In the genomic region with DNA sequence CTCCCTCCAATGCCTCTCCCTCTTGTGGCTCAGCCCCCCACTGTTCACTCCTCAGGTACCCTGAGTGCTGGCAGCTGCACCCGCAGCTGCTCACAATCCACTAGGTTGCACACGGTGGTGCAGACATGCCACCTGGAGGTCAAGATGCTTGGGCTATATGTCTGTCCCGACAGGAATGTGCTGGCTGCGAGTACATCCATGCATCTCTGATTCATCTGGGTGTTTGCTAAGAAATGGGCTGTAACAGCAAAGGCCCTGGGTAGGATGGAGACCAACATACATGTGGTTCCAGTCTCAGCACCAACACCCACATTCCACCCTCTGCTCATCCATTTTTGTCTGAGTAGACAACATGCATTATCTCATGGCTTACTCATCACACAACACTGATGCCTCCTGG, we compare ENCODE assay signal across 13 cellular contexts. TPM values are rescaled to one million over a fixed set of nuclear protein-coding genes. Genes with fewer than 3 reads are reported as not detected.
DNase-seq lines count a peak whose midpoint lies in the region; ATAC-seq and TF ChIP-seq lines count a peak whose summit lies in the region.
"Had no signal": no experiment of that assay in that cellular context is flagged by ENCODE, and none has a peak within 500 bp of the region (broad histone marks: within the 10 kb centered on the region; RNA-seq: fewer than 3 reads in every experiment).

No MANE protein-coding gene starts in this region.

- no peak overlapping the region for H2BK5ac ChIP-seq in IMR-90 (ENCODE audit: low read depth, low read length, poor library complexity, severe bottlenecking)

- no peaks in the 10 kb centered on the region for H3K4me1 Mint-ChIP-seq in activated CD8-positive, alpha-beta T cell treated with anti-CD3 and anti-CD28 coated beads, Interleukin-2, amount 10 ng/mL, durations not matched to agents 7 days and 5 days (ENCODE audit: low read depth)
- no peaks in the 10 kb centered on the region for H3K4me1 Mint-ChIP-seq in activated CD8-positive, alpha-beta T cell treated with anti-CD3 and anti-CD28 coated beads for 36 hours (ENCODE audit: low read depth)
- H3K4me1 Mint-ChIP-seq in endodermal cell: no peaks in the 10 kb centered on the region
- H3K4me1 Mint-ChIP-seq: CD4-positive, CD25-positive, alpha-beta regulatory T cell had no signal

- CTCF ChIA-PET in activated CD8-positive, alpha-beta T cell treated with anti-CD3 and anti-CD28 coated beads, Interleukin-2, amount 10 ng/mL, durations not matched to agents 7 days and 5 days (lab: Charles Lee): no interaction called here
- CTCF ChIA-PET in activated CD8-positive, alpha-beta T cell treated with anti-CD3 and anti-CD28 coated beads for 36 hours (lab: Charles Lee): interaction anchor here (1.3 kb wide), 1 partner anchor 12 kb away, joined by 6 read pairs; no protein-coding TSS in a partner anchor
- CTCF ChIA-PET in IMR-90 (lab: Yijun Ruan, JAX): no interaction called here

- H3K4me2 ChIP-seq in IMR-90 (ENCODE audit: low read depth, low read length): no peak overlapping the region

- in situ Hi-C loops in IMR-90 (cut with MboI; ENCODE audit: low sequenced_read_pairs): no loop called here

- no peaks in the 10 kb centered on the region for H3K27me3 Mint-ChIP-seq in activated CD8-positive, alpha-beta T cell treated with anti-CD3 and anti-CD28 coated beads, Interleukin-2, amount 10 ng/mL, durations not matched to agents 7 days and 5 days (ENCODE audit: low read depth)
- no peaks in the 10 kb centered on the region for H3K27me3 Mint-ChIP-seq in activated CD8-positive, alpha-beta T cell treated with anti-CD3 and anti-CD28 coated beads for 36 hours
- peaks cover 4% of the 10 kb centered on the region for H3K27me3 Mint-ChIP-seq in endodermal cell (ENCODE audit: insufficient read depth)

- H3K4me3 ChIP-seq in IMR-90 (ENCODE audit: insufficient read depth, low read depth, low read length) (no peak overlapping the region), endodermal cell (ENCODE audit: low read length) (no peak overlapping the region)
- H3K4me3 ChIP-seq: GM12878, HAP-1 had no signal

- H3K9me1 ChIP-seq in IMR-90 (ENCODE audit: insufficient read depth, low read length): no peaks in the 10 kb centered on the region; the same call in 1 of the 2 replicates

- TF ChIP-seq POLR2A in IMR-90 (IDR thresholded peaks at IDR 0.05; ENCODE audit: low read depth, low read length): no peak

- H3K56ac ChIP-seq in IMR-90 (ENCODE audit: extremely low read depth, insufficient read depth, low read length): no peak overlapping the region

- no peak overlapping the region for H2AK5ac ChIP-seq in IMR-90 (ENCODE audit: low read depth, low read length)

- H2BK20ac ChIP-seq in IMR-90 (ENCODE audit: low read depth, low read length): no peak overlapping the region

- H3K4me1 ChIP-seq in IMR-90 (ENCODE audit: control insufficient read depth, insufficient read depth, low read length) (no peaks in the 10 kb centered on the region), endodermal cell (ENCODE audit: control insufficient read depth, insufficient read depth, low read length) (no peaks in the 10 kb centered on the region)
- H3K4me1 ChIP-seq: HAP-1 had no signal

- H3K27ac ChIP-seq in IMR-90 (ENCODE audit: insufficient read depth, low read length) (no peak overlapping the region), endodermal cell (ENCODE audit: low read depth, low read length) (no peak overlapping the region)
- H3K27ac ChIP-seq: 22Rv1 had no signal

- H3K4me3 Mint-ChIP-seq in activated CD8-positive, alpha-beta T cell treated with anti-CD3 and anti-CD28 coated beads, Interleukin-2, amount 10 ng/mL, durations not matched to agents 7 days and 5 days: no peak overlapping the region
- no peak overlapping the region for H3K4me3 Mint-ChIP-seq in activated CD8-positive, alpha-beta T cell treated with anti-CD3 and anti-CD28 coated beads for 36 hours
- no peak overlapping the region for H3K4me3 Mint-ChIP-seq in endodermal cell
- H3K4me3 Mint-ChIP-seq: CD4-positive, CD25-positive, alpha-beta regulatory T cell; HFFc6 had no signal

- H2BK120ac ChIP-seq in IMR-90 (ENCODE audit: low read depth, low read length): no peak overlapping the region

- peaks cover 20% of the 10 kb centered on the region for H3K9me3 Mint-ChIP-seq in activated CD8-positive, alpha-beta T cell treated with anti-CD3 and anti-CD28 coated beads, Interleukin-2, amount 10 ng/mL, durations not matched to agents 7 days and 5 days (ENCODE audit: insufficient read depth)
- peaks cover 29% of the 10 kb centered on the region for H3K9me3 Mint-ChIP-seq in activated CD8-positive, alpha-beta T cell treated with anti-CD3 and anti-CD28 coated beads for 36 hours
- peaks cover 90% of the 10 kb centered on the region for H3K9me3 Mint-ChIP-seq in endodermal cell

- H2AK9ac ChIP-seq in IMR-90 (replicated peaks; ENCODE audit: low read depth, low read length, poor library complexity): peak overlapping the region; percentile 42

- BruUV-seq in IMR-90 (replicated peaks; lab: Mats Ljungman, UMichigan): no TSS peak

- H4K8ac ChIP-seq in IMR-90 (ENCODE audit: low read depth in 2 of 2, low read length in 2 of 2): no peak overlapping the region

- no peak for TF ChIP-seq RAD21 in IMR-90 (IDR thresholded peaks at IDR 0.05; ENCODE audit: low read length)

- intact Hi-C loops in activated CD8-positive, alpha-beta T cell treated with anti-CD3 and anti-CD28 coated beads for 36 hours (cut with micrococcal nuclease): no loop called here
- intact Hi-C loops in IMR-90 (cut with micrococcal nuclease): no loop called here
- intact Hi-C loops in sciatic nerve (cut with DNase I): no loop called here

- no peak overlapping the region for H3K14ac ChIP-seq in IMR-90 (replicated peaks; ENCODE audit: low read depth, low read length)

- H4K20me1 ChIP-seq in IMR-90 (ENCODE audit: insufficient read depth, low read length): no peaks in the 10 kb centered on the region

- ATAC-seq in activated CD8-positive, alpha-beta T cell treated with anti-CD3 and anti-CD28 coated beads, Interleukin-2, amount 10 ng/mL, durations not matched to agents 7 days and 5 days: no peak
- no peak for ATAC-seq in activated CD8-positive, alpha-beta T cell treated with anti-CD3 and anti-CD28 coated beads for 36 hours
- ATAC-seq in IMR-90 (ENCODE audit: low read depth): no peak
- no peak for ATAC-seq in sciatic nerve
- ATAC-seq: GM12878 had no signal

- peak; percentile 7 for DNase-seq in activated CD8-positive, alpha-beta T cell treated with anti-CD3 and anti-CD28 coated beads, Interleukin-2, amount 10 ng/mL, durations not matched to agents 7 days and 5 days
- DNase-seq in activated CD8-positive, alpha-beta T cell treated with anti-CD3 and anti-CD28 coated beads for 36 hours: no peak
- DNase-seq in IMR-90 (no peak), endodermal cell (peak; percentile 19), sciatic nerve (ENCODE audit: low spot score) (peak; percentile 42), hypothalamus (lab: John Stamatoyannopoulos, UW) (no peak), GF-D8 (lab: John Stamatoyannopoulos, UW) (no peak), DMS114 treated with DMSO at 0.1 percent for 48 hours (lab: John Stamatoyannopoulos, UW; ENCODE audit: unreplicated experiment) (no peak)
- DNase-seq: CD4-positive, CD25-positive, alpha-beta regulatory T cell; HFFc6 had no signal

- H3K23ac ChIP-seq in IMR-90 (ENCODE audit: low read depth, low read length): no peak overlapping the region

- POLR2A ChIA-PET in activated CD8-positive, alpha-beta T cell treated with anti-CD3 and anti-CD28 coated beads, Interleukin-2, amount 10 ng/mL, durations not matched to agents 7 days and 5 days (lab: Charles Lee): no interaction called here
- POLR2A ChIA-PET in activated CD8-positive, alpha-beta T cell treated with anti-CD3 and anti-CD28 coated beads for 36 hours (lab: Charles Lee): no interaction called here
- POLR2A ChIA-PET in IMR-90 (lab: Charles Lee; ENCODE audit: unreplicated experiment): no interaction called here

- H4K5ac ChIP-seq in IMR-90 (ENCODE audit: low read depth, low read length): no peak overlapping the region

- H4K91ac ChIP-seq in IMR-90 (ENCODE audit: insufficient read depth, low read depth, low read length): no peak overlapping the region

- H3K18ac ChIP-seq in IMR-90 (ENCODE audit: low read depth, low read length): no peak overlapping the region

- H3K9me3 ChIP-seq in IMR-90 (ENCODE audit: control insufficient read depth, insufficient read depth, low read length): peaks cover 21% of the 10 kb centered on the region
- peaks cover 49% of the 10 kb centered on the region for H3K9me3 ChIP-seq in endodermal cell (ENCODE audit: control insufficient read depth, low read length)

- no peak overlapping the region for H3K4ac ChIP-seq in IMR-90 (ENCODE audit: low read depth, low read length)

- H3K36me3 ChIP-seq in IMR-90 (ENCODE audit: control insufficient read depth, insufficient read depth, low read length) (peaks cover 15% of the 10 kb centered on the region; the same call in 1 of the 2 replicates), endodermal cell (ENCODE audit: control insufficient read depth, insufficient read depth, low read length) (peaks cover 9% of the 10 kb centered on the region)

- no peak for TF ChIP-seq CTCF in activated CD8-positive, alpha-beta T cell treated with anti-CD3 and anti-CD28 coated beads for 36 hours (IDR thresholded peaks at IDR 0.05)
- no peak for TF ChIP-seq CTCF in IMR-90 (conservative IDR thresholded peaks at IDR 0.05; ENCODE audit: low read depth, low read length)
- TF ChIP-seq CTCF in endodermal cell (conservative IDR thresholded peaks at IDR 0.05): no peak

- no peak overlapping the region for H3K27ac Mint-ChIP-seq in activated CD8-positive, alpha-beta T cell treated with anti-CD3 and anti-CD28 coated beads, Interleukin-2, amount 10 ng/mL, durations not matched to agents 7 days and 5 days
- H3K27ac Mint-ChIP-seq in activated CD8-positive, alpha-beta T cell treated with anti-CD3 and anti-CD28 coated beads for 36 hours: no peak overlapping the region
- H3K27ac Mint-ChIP-seq in endodermal cell: no peak overlapping the region
- H3K27ac Mint-ChIP-seq: HFFc6 had no signal

- H3K9ac ChIP-seq in IMR-90 (ENCODE audit: low read depth, low read length) (no peak overlapping the region), endodermal cell (ENCODE audit: extremely low read depth, low read length, poor library complexity, severe bottlenecking) (no peak overlapping the region)

- no peaks in the 10 kb centered on the region for H3K27me3 ChIP-seq in IMR-90 (ENCODE audit: control insufficient read depth, insufficient read depth, low read length)
- no peaks in the 10 kb centered on the region for H3K27me3 ChIP-seq in endodermal cell (ENCODE audit: control insufficient read depth, insufficient read depth, low read length, poor library complexity, severe bottlenecking)

- no CpG with 5 or more reads among the region's 4 CpGs for WGBS in IMR-90 (ENCODE audit: extremely low coverage in 2 of 2, insufficient read length in 1 of 2), 2 experiments
- 70 to 100% methylated on average over 1 to 4 of the region's 4 CpGs for WGBS in endodermal cell (ENCODE audit: insufficient coverage in 1 of 2, insufficient read length in 1 of 2), 2 experiments

- dilution Hi-C loops in IMR-90 (cut with HindIII; ENCODE audit: low sequenced_read_pairs, unreplicated experiment): no loop called here

- H2BK15ac ChIP-seq in IMR-90 (ENCODE audit: low read depth, low read length): no peak overlapping the region

- H3K79me1 ChIP-seq in IMR-90 (ENCODE audit: low read depth in 1 of 2, low read length in 2 of 2): no peaks in the 10 kb centered on the region; a peak in 1 of 4 replicates

- peaks cover 90% of the 10 kb centered on the region for H3K36me3 Mint-ChIP-seq in activated CD8-positive, alpha-beta T cell treated with anti-CD3 and anti-CD28 coated beads, Interleukin-2, amount 10 ng/mL, durations not matched to agents 7 days and 5 days (ENCODE audit: low read depth)
- H3K36me3 Mint-ChIP-seq in activated CD8-positive, alpha-beta T cell treated with anti-CD3 and anti-CD28 coated beads for 36 hours (ENCODE audit: low read depth): peaks cover 88% of the 10 kb centered on the region
- peaks cover 86% of the 10 kb centered on the region for H3K36me3 Mint-ChIP-seq in endodermal cell (ENCODE audit: low read depth)

- H2AFZ ChIP-seq in IMR-90 (replicated peaks; ENCODE audit: low read length, poor library complexity): no peak overlapping the region

RNA-seq across cellular contexts. Expression of a gene that starts 31.3 kb away (rescaled TPM):
- total RNA-seq in activated CD8-positive, alpha-beta T cell treated with anti-CD3 and anti-CD28 coated beads, Interleukin-2, amount 10 ng/mL, durations not matched to agents 7 days and 5 days: 10 to 100 TPM; 27.9 to 33.3 TPM
- 10 to 100 TPM; 14.5 to 18.6 TPM for total RNA-seq in activated CD8-positive, alpha-beta T cell treated with anti-CD3 and anti-CD28 coated beads for 36 hours
- total RNA-seq in IMR-90 (2012; rRNA removed) (2.9 and 3.3 TPM in 2 replicates), endodermal cell (10 to 100 TPM in 1 of 2 donors, 1 to 10 TPM in 1; 7.4 to 13.3 TPM), sciatic nerve (30.7 TPM)
- 4.1 and 5.5 TPM in 2 replicates for polyA plus RNA-seq in IMR-90 (2012; rRNA removed)
- polyA plus RNA-seq in IMR-90 (2012; cell fraction: cytosol; rRNA removed): 2.3 and 2.6 TPM in 2 replicates
- 16.4 and 17.5 TPM in 2 replicates for polyA plus RNA-seq in IMR-90 (2012; cell fraction: nucleus; rRNA removed; ENCODE audit: low replicate concordance)
- polyA plus RNA-seq in endodermal cell (2013, experiment 1 of 2): 6.2 TPM
- 4.8 TPM for polyA plus RNA-seq in endodermal cell (2013, experiment 2 of 2)

RNA-seq across cellular contexts. Expression of a gene that starts 33.6 kb away (rescaled TPM):
- 1 to 10 TPM; 6.8 to 8.1 TPM for total RNA-seq in activated CD8-positive, alpha-beta T cell treated with anti-CD3 and anti-CD28 coated beads, Interleukin-2, amount 10 ng/mL, durations not matched to agents 7 days and 5 days
- 1 to 10 TPM; 4.5 to 6.2 TPM for total RNA-seq in activated CD8-positive, alpha-beta T cell treated with anti-CD3 and anti-CD28 coated beads for 36 hours
- total RNA-seq in IMR-90 (2012; rRNA removed) (1.1 and 2.5 TPM in 2 replicates), endodermal cell (1 to 10 TPM; 1.4 to 2.8 TPM), sciatic nerve (4.5 TPM)
- polyA plus RNA-seq in IMR-90 (2012; rRNA removed): 3.3 TPM in 2 replicates
- 3.0 and 3.2 TPM in 2 replicates for polyA plus RNA-seq in IMR-90 (2012; cell fraction: cytosol; rRNA removed)
- 2.6 and 5.3 TPM in 2 replicates for polyA plus RNA-seq in IMR-90 (2012; cell fraction: nucleus; rRNA removed; ENCODE audit: low replicate concordance)
- polyA plus RNA-seq in endodermal cell (2013, experiment 1 of 2): 8.9 TPM
- 6.1 TPM for polyA plus RNA-seq in endodermal cell (2013, experiment 2 of 2)

RNA-seq across cellular contexts. Expression of a gene that starts 41.8 kb away (rescaled TPM):
- total RNA-seq in activated CD8-positive, alpha-beta T cell treated with anti-CD3 and anti-CD28 coated beads, Interleukin-2, amount 10 ng/mL, durations not matched to agents 7 days and 5 days: 100 to 1,000 TPM; 110 to 113 TPM
- total RNA-seq in activated CD8-positive, alpha-beta T cell treated with anti-CD3 and anti-CD28 coated beads for 36 hours: 10 to 100 TPM; 39.1 to 40.5 TPM
- 3.8 and 3.9 TPM in 2 replicates for total RNA-seq in IMR-90 (2012; rRNA removed)
- polyA plus RNA-seq in IMR-90 (2012; rRNA removed): 15.9 and 18.7 TPM in 2 replicates
- polyA plus RNA-seq in IMR-90 (2012; cell fraction: cytosol; rRNA removed): 10.5 and 25.6 TPM in 2 replicates
- 31.4 and 92.4 TPM in 2 replicates for polyA plus RNA-seq in IMR-90 (2012; cell fraction: nucleus; rRNA removed; ENCODE audit: low replicate concordance)
- total RNA-seq in endodermal cell: 10 to 100 TPM; 38.4 to 52.4 TPM
- polyA plus RNA-seq in endodermal cell (2013, experiment 1 of 2): 18.2 TPM
- 18.1 TPM for polyA plus RNA-seq in endodermal cell (2013, experiment 2 of 2)
- total RNA-seq in sciatic nerve: 38.8 TPM

Comparison
In these comparisons a context has a peak if more than half of its experiments do, and no peak if none do; other contexts are left out.
1. DNase-seq: peak in activated CD8-positive, alpha-beta T cell treated with anti-CD3 and anti-CD28 coated beads, Interleukin-2, amount 10 ng/mL, durations not matched to agents 7 days and 5 days (single experiment), endodermal cell (single experiment) and sciatic nerve (single experiment); none in activated CD8-positive, alpha-beta T cell treated with anti-CD3 and anti-CD28 coated beads for 36 hours (single experiment), IMR-90 (single experiment), hypothalamus (0 of 51), GF-D8 (single experiment) and DMS114 treated with DMSO at 0.1 percent for 48 hours (single experiment).